In the genomic region with DNA sequence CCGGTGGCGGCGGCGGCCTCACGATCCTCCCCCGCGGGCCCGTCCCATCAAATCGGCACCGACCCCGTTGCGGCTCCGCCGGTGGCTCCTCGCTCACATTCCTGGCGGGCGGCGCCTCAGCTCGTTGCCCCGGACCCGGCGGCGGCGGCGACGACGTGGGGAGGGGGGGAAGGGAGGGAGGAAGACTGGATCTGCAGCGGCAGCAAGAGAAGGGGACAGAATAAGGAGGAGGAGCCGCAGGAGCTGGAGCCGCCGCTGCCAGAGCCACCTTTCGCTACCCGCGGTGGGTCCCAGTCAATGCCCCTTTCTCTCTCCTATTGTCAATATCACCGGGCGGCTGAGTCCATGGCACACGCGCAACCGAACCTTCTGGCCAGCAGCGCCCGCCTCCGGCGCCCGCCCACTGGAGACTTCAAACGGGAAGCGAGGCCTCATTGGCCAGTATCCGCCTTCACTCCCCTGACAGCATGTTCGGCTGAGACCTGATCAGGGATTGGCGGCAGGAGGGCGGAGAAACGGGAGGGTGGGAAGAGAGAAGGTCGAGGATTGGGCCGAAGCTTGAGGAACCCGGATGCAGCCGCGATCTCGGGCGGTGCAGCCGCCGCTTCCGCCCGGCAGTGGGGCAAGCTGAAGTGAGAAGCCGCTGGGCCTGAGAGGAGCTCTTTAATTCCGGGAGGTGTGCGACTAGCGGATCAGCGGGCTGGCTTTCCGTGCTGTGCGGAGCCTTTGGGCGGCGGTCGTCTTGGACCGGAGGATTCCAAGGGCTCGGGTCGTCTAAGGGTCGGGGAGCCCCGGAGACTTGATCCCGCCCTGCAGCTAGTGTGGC, we compare ENCODE assay signal across 1 cellular context.
TF ChIP-seq lines count a peak whose summit lies in the region.

TSS of gene PPP2R5E (minus strand) at position 378 of the 826 bp plus-strand sequence. CDS start 3,692 bp downstream, outside the sequence.

TF ChIP-seq in K562, 482 proteins besides CTCF, POLR2A, EP300 and RAD21 (continued from another document):
- TF ChIP-seq, protein P1, sequence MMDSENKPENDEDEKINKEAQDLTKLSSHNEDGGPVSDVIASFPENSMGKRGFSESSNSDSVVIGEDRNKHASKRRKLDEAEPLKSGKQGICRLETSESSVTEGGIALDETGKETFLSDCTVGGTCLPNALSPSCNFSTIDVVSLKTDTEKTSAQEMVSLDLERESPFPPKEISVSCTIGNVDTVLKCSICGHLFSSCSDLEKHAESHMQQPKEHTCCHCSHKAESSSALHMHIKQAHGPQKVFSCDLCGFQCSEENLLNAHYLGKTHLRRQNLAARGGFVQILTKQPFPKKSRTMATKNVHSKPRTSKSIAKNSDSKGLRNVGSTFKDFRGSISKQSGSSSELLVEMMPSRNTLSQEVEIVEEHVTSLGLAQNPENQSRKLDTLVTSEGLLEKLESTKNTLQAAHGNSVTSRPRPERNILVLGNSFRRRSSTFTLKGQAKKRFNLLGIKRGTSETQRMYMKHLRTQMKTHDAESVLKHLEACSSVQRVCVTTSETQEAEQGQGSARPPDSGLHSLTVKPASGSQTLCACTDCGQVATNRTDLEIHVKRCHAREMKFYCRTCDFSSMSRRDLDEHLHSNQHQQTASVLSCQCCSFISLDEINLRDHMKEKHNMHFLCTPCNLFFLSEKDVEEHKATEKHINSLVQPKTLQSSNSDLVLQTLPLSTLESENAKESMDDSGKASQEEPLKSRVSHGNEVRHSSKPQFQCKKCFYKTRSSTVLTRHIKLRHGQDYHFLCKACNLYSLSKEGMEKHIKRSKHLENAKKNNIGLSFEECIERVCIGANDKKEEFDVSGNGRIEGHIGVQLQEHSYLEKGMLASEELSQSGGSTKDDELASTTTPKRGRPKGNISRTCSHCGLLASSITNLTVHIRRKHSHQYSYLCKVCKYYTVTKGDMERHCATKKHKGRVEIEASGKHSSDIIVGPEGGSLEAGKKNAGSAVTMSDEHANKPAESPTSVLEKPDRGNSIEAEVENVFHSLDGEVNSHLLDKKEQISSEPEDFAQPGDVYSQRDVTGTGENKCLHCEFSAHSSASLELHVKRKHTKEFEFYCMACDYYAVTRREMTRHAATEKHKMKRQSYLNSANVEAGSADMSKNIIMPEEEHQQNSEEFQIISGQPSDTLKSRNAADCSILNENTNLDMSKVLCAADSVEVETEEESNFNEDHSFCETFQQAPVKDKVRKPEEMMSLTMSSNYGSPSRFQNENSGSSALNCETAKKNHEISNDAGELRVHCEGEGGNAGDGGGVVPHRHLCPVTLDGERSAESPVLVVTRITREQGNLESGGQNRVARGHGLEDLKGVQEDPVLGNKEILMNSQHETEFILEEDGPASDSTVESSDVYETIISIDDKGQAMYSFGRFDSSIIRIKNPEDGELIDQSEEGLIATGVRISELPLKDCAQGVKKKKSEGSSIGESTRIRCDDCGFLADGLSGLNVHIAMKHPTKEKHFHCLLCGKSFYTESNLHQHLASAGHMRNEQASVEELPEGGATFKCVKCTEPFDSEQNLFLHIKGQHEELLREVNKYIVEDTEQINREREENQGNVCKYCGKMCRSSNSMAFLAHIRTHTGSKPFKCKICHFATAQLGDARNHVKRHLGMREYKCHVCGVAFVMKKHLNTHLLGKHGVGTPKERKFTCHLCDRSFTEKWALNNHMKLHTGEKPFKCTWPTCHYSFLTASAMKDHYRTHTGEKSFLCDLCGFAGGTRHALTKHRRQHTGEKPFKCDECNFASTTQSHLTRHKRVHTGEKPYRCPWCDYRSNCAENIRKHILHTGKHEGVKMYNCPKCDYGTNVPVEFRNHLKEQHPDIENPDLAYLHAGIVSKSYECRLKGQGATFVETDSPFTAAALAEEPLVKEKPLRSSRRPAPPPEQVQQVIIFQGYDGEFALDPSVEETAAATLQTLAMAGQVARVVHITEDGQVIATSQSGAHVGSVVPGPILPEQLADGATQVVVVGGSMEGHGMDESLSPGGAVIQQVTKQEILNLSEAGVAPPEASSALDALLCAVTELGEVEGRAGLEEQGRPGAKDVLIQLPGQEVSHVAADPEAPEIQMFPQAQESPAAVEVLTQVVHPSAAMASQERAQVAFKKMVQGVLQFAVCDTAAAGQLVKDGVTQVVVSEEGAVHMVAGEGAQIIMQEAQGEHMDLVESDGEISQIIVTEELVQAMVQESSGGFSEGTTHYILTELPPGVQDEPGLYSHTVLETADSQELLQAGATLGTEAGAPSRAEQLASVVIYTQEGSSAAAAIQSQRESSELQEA (IDR thresholded peaks at IDR 0.05; ENCODE audit: low read depth) = no peak
- no peak for TF ChIP-seq ARID3A (IDR thresholded peaks at IDR 0.05; ENCODE audit: borderline replicate concordance, low read depth, low read length)
- TF ChIP-seq RBM14 (IDR thresholded peaks at IDR 0.05; ENCODE audit: borderline replicate concordance, insufficient read depth, low read depth, low read length) = no peak
- TF ChIP-seq SFPQ (IDR thresholded peaks at IDR 0.05; ENCODE audit: low read depth, low read length) = no peak
- TF ChIP-seq LCOR (CRISPR knock-in tag; IDR thresholded peaks at IDR 0.05) = no peak
- TF ChIP-seq TAF1 (IDR thresholded peaks at IDR 0.05; ENCODE audit: control insufficient read depth, extremely low read depth, insufficient read depth, low read length, severe bottlenecking) = peak; percentile 69
- no peak for TF ChIP-seq NELFE (IDR thresholded peaks at IDR 0.05; ENCODE audit: insufficient read depth, insufficient read length)
- TF ChIP-seq ZNF79 (CRISPR knock-in tag; IDR thresholded peaks at IDR 0.05; ENCODE audit: low read depth) = no peak
